Comparison of ENCODE assay signal across 1 cellular context in genomic region chr4:20430555-20430954, GRCh38.
TF ChIP-seq lines count a peak whose summit lies in the region.

No MANE protein-coding gene starts in this region.

TF ChIP-seq in IMR-90, 13 proteins besides CTCF, POLR2A, EP300 and RAD21 (continued from another document):
- TF ChIP-seq SMC3 (IDR thresholded peaks at IDR 0.05; ENCODE audit: low read depth, low read length) (no peak), MAZ (IDR thresholded peaks at IDR 0.05; ENCODE audit: borderline replicate concordance, low read depth, low read length) (no peak), RCOR1 (IDR thresholded peaks at IDR 0.05; ENCODE audit: insufficient replicate concordance, low read length) (no peak), NFE2L2 (IDR thresholded peaks at IDR 0.05; ENCODE audit: low read depth, low read length) (no peak), MXI1 (IDR thresholded peaks at IDR 0.05; ENCODE audit: borderline replicate concordance, low read depth, low read length) (no peak)
